8 cellular contexts compared by ENCODE assay signal in the genomic region with DNA sequence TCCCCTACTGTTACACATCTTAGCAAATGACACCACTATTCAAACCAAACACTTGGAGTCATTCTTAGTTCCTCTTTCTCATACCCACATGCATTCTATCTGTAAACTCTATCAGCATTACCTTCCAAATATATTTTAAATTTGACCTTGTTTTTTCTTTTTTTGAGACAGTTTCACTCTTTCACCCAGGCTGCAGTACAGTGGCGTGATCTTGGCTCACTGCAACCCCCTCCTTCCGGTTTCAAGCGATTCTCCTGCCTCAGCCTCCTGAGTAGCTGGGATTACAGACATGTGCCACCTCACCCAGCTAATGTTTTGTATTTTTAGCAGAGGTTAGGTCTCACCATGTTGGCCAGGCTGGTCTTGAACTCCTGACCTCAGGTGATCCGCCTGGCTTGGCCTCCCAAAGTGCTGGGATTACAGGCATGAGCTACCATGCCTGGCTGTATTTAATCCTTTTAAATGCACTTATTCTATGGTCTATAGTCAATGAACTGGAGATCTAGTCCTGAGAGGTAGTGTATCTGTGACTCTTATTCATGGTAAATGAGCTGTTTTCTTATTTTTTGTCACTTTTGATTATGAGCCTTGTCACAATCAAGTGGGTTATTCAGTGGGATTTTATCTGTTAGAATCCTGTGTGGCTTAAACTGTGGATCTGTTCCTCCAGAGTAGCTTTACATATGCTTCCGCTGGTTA.
DNase-seq lines count a peak whose midpoint lies in the region; ATAC-seq and TF ChIP-seq lines count a peak whose summit lies in the region.

No MANE protein-coding gene starts in this region.

- peaks cover 44 to 46% (median 45%) of the 10 kb centered on the region in 3 donors for H3K4me1 Mint-ChIP-seq in IgD-negative memory B cell
- peaks cover 4% of the 10 kb centered on the region for H3K4me1 Mint-ChIP-seq in type B pancreatic cell (ENCODE audit: unreplicated experiment)

- H3K9me3 Mint-ChIP-seq in IgD-negative memory B cell = no peaks in the 10 kb centered on the region
- no peaks in the 10 kb centered on the region for H3K9me3 Mint-ChIP-seq in type B pancreatic cell

- peak; percentile 62 for ATAC-seq in GM21526 (IDR thresholded peaks at IDR 0.05; ENCODE audit: low FRiP score, unreplicated experiment)

- H3K27me3 Mint-ChIP-seq in IgD-negative memory B cell (no peaks in the 10 kb centered on the region), type B pancreatic cell (no peaks in the 10 kb centered on the region)

- DNase-seq in GM10266 (ENCODE audit: extremely low spot score) (peak; percentile 47), globus pallidus (ENCODE audit: low spot score) (no peak), NCI-H1105 (lab: John Stamatoyannopoulos, UW) (no peak), type B pancreatic cell (ENCODE audit: extremely low spot score, unreplicated experiment) (no peak), COR-L47 (lab: John Stamatoyannopoulos, UW) (no peak)
- DNase-seq in activated naive CD4-positive, alpha-beta T cell treated with anti-CD3 and anti-CD28 coated beads, Interleukin-2, amount 50 U/mL, for 16 hours = peak; percentile 22

- TF ChIP-seq CTCF in GM10266 (IDR thresholded peaks at IDR 0.05; ENCODE audit: control insufficient read depth, insufficient read depth, low read depth, missing control alignments) = no peak
- TF ChIP-seq CTCF in type B pancreatic cell (conservative IDR thresholded peaks at IDR 0.05) = no peak

- peaks cover 4% of the 10 kb centered on the region for H3K36me3 Mint-ChIP-seq in IgD-negative memory B cell
- peaks cover 31% of the 10 kb centered on the region for H3K36me3 Mint-ChIP-seq in type B pancreatic cell

- peak overlapping the region; percentile 6 to 53 (median 45) for H3K27ac Mint-ChIP-seq in IgD-negative memory B cell
- H3K27ac Mint-ChIP-seq in type B pancreatic cell = no peak overlapping the region

- H3K4me3 Mint-ChIP-seq in IgD-negative memory B cell (peak overlapping the region in 2 of 4 donors; percentile 15 to 65), type B pancreatic cell (no peak overlapping the region)

Comparison
In these comparisons a context has a peak if more than half of its experiments do, and no peak if none do; other contexts are left out.
1. DNase-seq: peak in GM10266 (single experiment) and activated naive CD4-positive, alpha-beta T cell treated with anti-CD3 and anti-CD28 coated beads, Interleukin-2, amount 50 U/mL, for 16 hours (single experiment); none in globus pallidus (single experiment), NCI-H1105 (single experiment), type B pancreatic cell (single experiment) and COR-L47 (single experiment).